1 cellular context compared by ENCODE assay signal in genomic region chr2:20446917-20447436, GRCh38.
TF ChIP-seq lines count a peak whose summit lies in the region.

RHOB (plus strand) TSS chr2:20447074; CDS start chr2:20447466, 392 bp downstream.

TF ChIP-seq in SK-N-SH, 30 proteins besides CTCF, POLR2A, EP300 and RAD21 (continued from another document):
- TF ChIP-seq USF2 (IDR thresholded peaks at IDR 0.05; ENCODE audit: borderline replicate concordance, low read depth, low read length), result no peak
- TF ChIP-seq MAX (IDR thresholded peaks at IDR 0.05; ENCODE audit: low read depth), result 0 out of 2 replicates have a peak, but pooled peaks have one; percentile 17
- no peak for TF ChIP-seq JUND (IDR thresholded peaks at IDR 0.05)
- TF ChIP-seq IRF3 (IDR thresholded peaks at IDR 0.05; ENCODE audit: low read depth, low read length), result no peak
- TF ChIP-seq SIN3A (IDR thresholded peaks at IDR 0.05; ENCODE audit: borderline replicate concordance, low read depth, low read length), result peak; percentile 95
